Comparison of ENCODE assay signal across 8 cellular contexts in the genomic region with DNA sequence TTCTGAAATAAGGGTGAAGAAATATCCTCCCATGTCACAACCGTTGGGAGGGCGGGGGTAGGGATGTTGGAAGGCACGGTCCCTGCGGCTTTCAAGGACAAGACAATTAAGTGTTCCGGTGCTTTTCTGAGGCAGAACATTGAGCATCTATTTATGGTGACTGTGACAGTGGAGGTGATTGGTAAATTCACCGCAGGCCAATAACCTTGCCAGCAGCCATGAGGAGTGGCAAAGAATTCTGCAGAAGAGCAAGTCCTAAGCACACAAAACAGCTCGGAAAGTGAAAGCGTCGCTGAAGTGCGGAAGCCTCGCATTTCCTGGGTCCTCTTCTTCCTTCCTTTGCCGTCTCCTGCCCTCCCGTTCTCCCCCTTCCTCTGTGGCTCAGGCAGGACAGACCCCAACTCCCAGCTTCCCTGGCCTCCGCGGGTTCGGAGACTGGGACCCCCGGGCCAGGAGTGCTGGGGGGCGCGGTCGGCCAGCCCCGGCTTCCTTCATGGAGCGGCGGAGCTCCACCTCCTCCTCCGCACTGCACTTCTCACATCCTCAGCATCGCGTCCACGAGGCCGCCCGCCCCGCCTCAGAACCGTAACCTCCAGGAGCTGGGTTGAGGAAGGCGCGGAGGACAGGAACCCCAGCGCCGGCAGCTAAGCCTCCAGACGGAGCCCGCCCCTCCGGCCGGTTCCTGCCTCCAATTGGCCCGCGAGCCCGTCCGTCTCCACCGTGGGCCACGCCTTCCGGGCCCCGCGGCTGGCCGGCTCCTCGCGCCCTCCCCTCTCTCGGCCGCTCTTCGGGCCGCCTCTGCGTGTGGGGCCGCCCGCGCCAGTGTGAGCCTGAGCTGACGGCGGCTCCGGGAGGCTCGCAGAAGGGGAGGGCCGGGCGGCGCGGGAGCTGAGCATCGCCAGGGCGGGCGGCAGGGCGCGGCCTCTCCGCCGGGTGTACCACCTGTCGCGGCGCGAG. TPM values are rescaled to one million over a fixed set of nuclear protein-coding genes. Genes with fewer than 3 reads are reported as not detected.
DNase-seq lines count a peak whose midpoint lies in the region; ATAC-seq and TF ChIP-seq lines count a peak whose summit lies in the region.

ME2 (plus strand) TSS at position 774 of the 957 bp plus-strand sequence. CDS start 16,703 bp downstream, outside the sequence.

- no peaks in the 10 kb centered on the region for H3K4me1 ChIP-seq in fibroblast of lung (ENCODE audit: control insufficient read depth, extremely low read depth, insufficient read depth, low read length)
- H3K4me1 ChIP-seq in naive thymus-derived CD4-positive, alpha-beta T cell (ENCODE audit: control insufficient read depth in 2 of 2, insufficient read depth in 2 of 2, low read length in 2 of 2): peaks cover 17% of the 10 kb centered on the region in 2 donors

- H3K9me3 Mint-ChIP-seq in activated T-helper 17 cell treated with anti-CD3 and anti-CD28 coated beads, Interleukin-2, amount 50 U/mL, for 72 hours: no peaks in the 10 kb centered on the region
- no peaks in the 10 kb centered on the region for H3K9me3 Mint-ChIP-seq in naive thymus-derived CD4-positive, alpha-beta T cell
- H3K9me3 Mint-ChIP-seq in stimulated activated memory B cell treated with anti-CD40 and anti-IgM and Interleukin-4, amounts not matched to agents 10 μg/mL and 1 μg/mL and 100 μg/mL, for 72 hours: no peaks in the 10 kb centered on the region

- H3K4me1 Mint-ChIP-seq in activated T-helper 17 cell treated with anti-CD3 and anti-CD28 coated beads, Interleukin-2, amount 50 U/mL, for 72 hours: peaks cover 7% of the 10 kb centered on the region
- H3K4me1 Mint-ChIP-seq in naive thymus-derived CD4-positive, alpha-beta T cell: peaks cover 18 to 37% (median 34%) of the 10 kb centered on the region in 7 donors
- H3K4me1 Mint-ChIP-seq in stimulated activated memory B cell treated with anti-CD40 and anti-IgM and Interleukin-4, amounts not matched to agents 10 μg/mL and 1 μg/mL and 100 μg/mL, for 72 hours: peaks cover 21% of the 10 kb centered on the region

- no peak for TF ChIP-seq CTCF in RWPE1 (conservative IDR thresholded peaks at IDR 0.05; ENCODE audit: low read depth)
- no peak for TF ChIP-seq CTCF in fibroblast of lung (conservative IDR thresholded peaks at IDR 0.05 in 1 of 2, IDR thresholded peaks at IDR 0.05 in 1 of 2; ENCODE audit: low read depth in 1 of 2, low read length in 2 of 2)

- H3K4me3 ChIP-seq in fibroblast of lung (replicated peaks in 1 of 4; ENCODE audit: control extremely low read depth in 1 of 4, insufficient read depth in 1 of 4, low read depth in 3 of 4, low read length in 4 of 4): peak within 1 kb of the TSS; percentile 82 to 94 (median 90)
- peak within 1 kb of the TSS; percentile 61 for H3K4me3 ChIP-seq in naive thymus-derived CD4-positive, alpha-beta T cell (ENCODE audit: low read length)

- H3K27me3 Mint-ChIP-seq in activated T-helper 17 cell treated with anti-CD3 and anti-CD28 coated beads, Interleukin-2, amount 50 U/mL, for 72 hours: no peaks in the 10 kb centered on the region
- H3K27me3 Mint-ChIP-seq in naive thymus-derived CD4-positive, alpha-beta T cell: peaks cover 0 to 11% (median 4%) of the 10 kb centered on the region in 5 donors
- no peaks in the 10 kb centered on the region for H3K27me3 Mint-ChIP-seq in stimulated activated memory B cell treated with anti-CD40 and anti-IgM and Interleukin-4, amounts not matched to agents 10 μg/mL and 1 μg/mL and 100 μg/mL, for 72 hours

- H3K4me2 ChIP-seq in fibroblast of lung (ENCODE audit: extremely low read depth, insufficient read depth, low read length): peak within 1 kb of the TSS; percentile 98

- no peaks in the 10 kb centered on the region for H4K20me1 ChIP-seq in fibroblast of lung (ENCODE audit: control insufficient read depth, extremely low read depth, insufficient read depth, low read length)

- POLR2A ChIA-PET in RWPE1 (lab: Yijun Ruan, JAX; ENCODE audit: low non-redundant PET): no interaction called here
- POLR2A ChIA-PET in naive thymus-derived CD4-positive, alpha-beta T cell (lab: Charles Lee): interaction anchor here (0.6 to 2.9 kb wide), 18 partner anchors 8 to 322 kb away, joined by 3 to 57 read pairs (median 3); partner anchors contain the start of genes ELAC1, MEX3C, MRO and SMAD4

- no peaks in the 10 kb centered on the region for H3K27me3 ChIP-seq in fibroblast of lung (ENCODE audit: control insufficient read depth, insufficient read depth, low read length)
- no peaks in the 10 kb centered on the region for H3K27me3 ChIP-seq in naive thymus-derived CD4-positive, alpha-beta T cell (ENCODE audit: control insufficient read depth in 2 of 2, insufficient read depth in 2 of 2, low read length in 2 of 2)

- peak within 1 kb of the TSS; percentile 99 for H2AFZ ChIP-seq in fibroblast of lung (ENCODE audit: low read length)

- peak within 1 kb of the TSS; percentile 96 for H3K4me3 Mint-ChIP-seq in activated T-helper 17 cell treated with anti-CD3 and anti-CD28 coated beads, Interleukin-2, amount 50 U/mL, for 72 hours
- H3K4me3 Mint-ChIP-seq in naive thymus-derived CD4-positive, alpha-beta T cell: peak within 1 kb of the TSS; percentile 95 to 99 (median 97)
- peak within 1 kb of the TSS; percentile 95 for H3K4me3 Mint-ChIP-seq in stimulated activated memory B cell treated with anti-CD40 and anti-IgM and Interleukin-4, amounts not matched to agents 10 μg/mL and 1 μg/mL and 100 μg/mL, for 72 hours

- H3K79me2 ChIP-seq in fibroblast of lung (ENCODE audit: control insufficient read depth, insufficient read depth, low read length): peaks cover 29% of the 10 kb centered on the region

- DNase-seq in EL (peak; percentile 94), H4 (ENCODE audit: low spot score) (peak; percentile 80), LoVo (ENCODE audit: low spot score) (peak; percentile 91), RWPE1 (ENCODE audit: low spot score) (peak; percentile 90), fibroblast of lung (ENCODE audit: low read depth in 2 of 2) (peak; percentile 84 to 89)
- peak; percentile 82 to 95 (median 89) for DNase-seq in naive thymus-derived CD4-positive, alpha-beta T cell

- H3K9me3 ChIP-seq in fibroblast of lung (ENCODE audit: control insufficient read depth, insufficient read depth, low read depth, low read length): no peaks in the 10 kb centered on the region
- no peaks in the 10 kb centered on the region for H3K9me3 ChIP-seq in naive thymus-derived CD4-positive, alpha-beta T cell (ENCODE audit: control insufficient read depth in 2 of 3, low read length in 3 of 3)

- peak within 1 kb of the TSS; percentile 94 for H3K27ac Mint-ChIP-seq in activated T-helper 17 cell treated with anti-CD3 and anti-CD28 coated beads, Interleukin-2, amount 50 U/mL, for 72 hours
- H3K27ac Mint-ChIP-seq in naive thymus-derived CD4-positive, alpha-beta T cell: peak within 1 kb of the TSS; percentile 93 to 99 (median 98)
- peak within 1 kb of the TSS; percentile 98 for H3K27ac Mint-ChIP-seq in stimulated activated memory B cell treated with anti-CD40 and anti-IgM and Interleukin-4, amounts not matched to agents 10 μg/mL and 1 μg/mL and 100 μg/mL, for 72 hours

- no peaks in the 10 kb centered on the region for H3K36me3 Mint-ChIP-seq in activated T-helper 17 cell treated with anti-CD3 and anti-CD28 coated beads, Interleukin-2, amount 50 U/mL, for 72 hours (ENCODE audit: low read depth)
- H3K36me3 Mint-ChIP-seq in naive thymus-derived CD4-positive, alpha-beta T cell: peaks cover 0 to 8% (median 0%) of the 10 kb centered on the region in 5 donors
- H3K36me3 Mint-ChIP-seq in stimulated activated memory B cell treated with anti-CD40 and anti-IgM and Interleukin-4, amounts not matched to agents 10 μg/mL and 1 μg/mL and 100 μg/mL, for 72 hours: no peaks in the 10 kb centered on the region

- peak; percentile 96 for ATAC-seq in activated T-helper 17 cell treated with anti-CD3 and anti-CD28 coated beads, Interleukin-2, amount 50 U/mL, for 72 hours (replicated peaks)
- ATAC-seq in naive thymus-derived CD4-positive, alpha-beta T cell: peak; percentile 94
- peak; percentile 98 for ATAC-seq in stimulated activated memory B cell treated with anti-CD40 and anti-IgM and Interleukin-4, amounts not matched to agents 10 μg/mL and 1 μg/mL and 100 μg/mL, for 72 hours

- H3K27ac ChIP-seq in RWPE1 (peak within 1 kb of the TSS; percentile 98), fibroblast of lung (ENCODE audit: insufficient read depth, low read length) (peak within 1 kb of the TSS; percentile 91)
- H3K27ac ChIP-seq in naive thymus-derived CD4-positive, alpha-beta T cell (ENCODE audit: low read depth, low read length): peak within 1 kb of the TSS; percentile 98

- H3K9ac ChIP-seq in fibroblast of lung (ENCODE audit: insufficient read depth, low read length): peak within 1 kb of the TSS; percentile 86

- no peaks in the 10 kb centered on the region for H3K36me3 ChIP-seq in fibroblast of lung (ENCODE audit: control insufficient read depth, insufficient read depth, low read length)
- H3K36me3 ChIP-seq in naive thymus-derived CD4-positive, alpha-beta T cell (ENCODE audit: control insufficient read depth in 2 of 3, insufficient read depth in 3 of 3, low read length in 3 of 3): peaks cover 0 to 4% (median 0%) of the 10 kb centered on the region in 3 experiments

- CTCF ChIA-PET in RWPE1 (lab: Yijun Ruan, JAX): interaction anchor here (0.7 kb wide), 2 partner anchors 58 to 151 kb away, joined by 3 read pairs; no protein-coding TSS in a partner anchor
- CTCF ChIA-PET in naive thymus-derived CD4-positive, alpha-beta T cell (lab: Charles Lee): interaction anchor here (0.7 to 1.3 kb wide), 4 partner anchors 58 to 275 kb away, joined by 3 to 4 read pairs (median 4); partner anchors contain the start of genes ELAC1 and MRO

- intact Hi-C loops in naive thymus-derived CD4-positive, alpha-beta T cell (cut with micrococcal nuclease): loop anchor here (1.0 to 10.0 kb wide), 13 partner anchors 22 to 1386 kb away; partner anchors contain the start of genes ELAC1 (in 2 of the 2), MRO (in 2 of the 2), SMAD4 (in 2 of the 2) and MEX3C (in 1 of the 2)

RNA-seq across cellular contexts. Expression of gene ME2, which starts in this region (rescaled TPM):
- 42.6 and 46.2 TPM in 2 replicates for total RNA-seq in H4 (2014; rRNA removed; shearing (Covaris generic))
- 100 to 1,000 TPM in 1 of 2 donors, 10 to 100 TPM in 1; 58.4 to 115 TPM for total RNA-seq in activated T-helper 17 cell treated with anti-CD3 and anti-CD28 coated beads, Interleukin-2, amount 50 U/mL, for 72 hours
- 43.9 and 57.0 TPM in 2 replicates for total RNA-seq in fibroblast of lung
- polyA plus RNA-seq in fibroblast of lung: 40.5 and 62.5 TPM in 2 replicates
- polyA plus RNA-seq in fibroblast of lung (2012): 23.2 and 34.6 TPM in 2 replicates
- polyA minus RNA-seq in fibroblast of lung (ENCODE audit: low replicate concordance): 11.4 and 15.2 TPM in 2 replicates
- 10 to 100 TPM; 29.4 to 84.7 (median 43.2) TPM for total RNA-seq in naive thymus-derived CD4-positive, alpha-beta T cell
- 10 to 100 TPM; 43.7 to 46.3 TPM for polyA plus RNA-seq in naive thymus-derived CD4-positive, alpha-beta T cell

Comparison
In these comparisons a context has a peak if more than half of its experiments do, and no peak if none do; other contexts are left out.
1. Peak in every context shown above with its lines: DNase-seq, ATAC-seq, H3K4me3 ChIP-seq and H3K27ac ChIP-seq.